In genomic region chr16:87927195-87927562, GRCh38 we compare ENCODE assay signal across 21 cellular contexts. TPM values are rescaled to one million over a fixed set of nuclear protein-coding genes. Genes with fewer than 3 reads are reported as not detected.
DNase-seq lines count a peak whose midpoint lies in the region; ATAC-seq and TF ChIP-seq lines count a peak whose summit lies in the region.
"Had no signal": no experiment of that assay in that cellular context is flagged by ENCODE, and none has a peak within 500 bp of the region (broad histone marks: within the 10 kb centered on the region; RNA-seq: fewer than 3 reads in every experiment).

No MANE protein-coding gene starts in this region.

- H3F3A ChIP-seq in GM23338 (replicated peaks; ENCODE audit: low read depth): no peaks in the 10 kb centered on the region

- no peak overlapping the region for H3K4me3 Mint-ChIP-seq in GM23338
- H3K4me3 Mint-ChIP-seq in endothelial cell (ENCODE audit: unreplicated experiment): no peak overlapping the region
- no peak overlapping the region for H3K4me3 Mint-ChIP-seq in osteocyte (ENCODE audit: unreplicated experiment)
- H3K4me3 Mint-ChIP-seq: activated T-cell treated with anti-CD3 and anti-CD28 coated beads, Interleukin-2, amount 50 U/mL, for 24 hours had no signal

- TF ChIP-seq CTCF in GM23338 (conservative IDR thresholded peaks at IDR 0.05; ENCODE audit: low read depth in 2 of 2): peak in 1 of 2 experiments; percentile 54; a peak in 3 of 4 replicates
- peak; percentile 22 for TF ChIP-seq CTCF in epithelial cell of proximal tubule (conservative IDR thresholded peaks at IDR 0.05; ENCODE audit: low read depth, low read length)
- TF ChIP-seq CTCF in endothelial cell (IDR thresholded peaks at IDR 0.05; ENCODE audit: unreplicated experiment): no peak
- TF ChIP-seq CTCF in osteocyte (IDR thresholded peaks at IDR 0.05): no peak

- DNase-seq in GM23338 (ENCODE audit: low spot score) (peak; percentile 51), epithelial cell of proximal tubule (ENCODE audit: low read depth) (no peak), endothelial cell (ENCODE audit: low spot score) (no peak), osteocyte (ENCODE audit: extremely low spot score, unreplicated experiment) (no peak)
- DNase-seq: activated CD4-positive, alpha-beta T cell treated with anti-CD3 and anti-CD28 coated beads, Interleukin-2, amount 50 U/mL, for 48 hours; activated T-cell treated with anti-CD3 and anti-CD28 coated beads, Interleukin-2, amount 50 U/mL, for 24 hours; dorsolateral prefrontal cortex; midbrain; NCI-H1048; NCI-H226; nucleus accumbens; PC-3; sigmoid colon; stimulated activated CD4-positive, alpha-beta T cell treated with anti-CD3 and anti-CD28 coated beads, Interleukin-2, amount 100 ng/mL, for 24 hours had no signal

- H4K20me1 ChIP-seq in BLaER1: no peaks in the 10 kb centered on the region
- no peaks in the 10 kb centered on the region for H4K20me1 ChIP-seq in GM23338 (replicated peaks; ENCODE audit: insufficient read depth)

- H3K27ac Mint-ChIP-seq in GM23338: no peak overlapping the region
- no peak overlapping the region for H3K27ac Mint-ChIP-seq in endothelial cell (ENCODE audit: unreplicated experiment)
- no peak overlapping the region for H3K27ac Mint-ChIP-seq in osteocyte (ENCODE audit: unreplicated experiment)
- H3K27ac Mint-ChIP-seq: activated T-cell treated with anti-CD3 and anti-CD28 coated beads, Interleukin-2, amount 50 U/mL, for 24 hours had no signal

- H3K4me1 Mint-ChIP-seq in GM23338: peaks cover 24% of the 10 kb centered on the region
- H3K4me1 Mint-ChIP-seq in endothelial cell (ENCODE audit: unreplicated experiment): no peaks in the 10 kb centered on the region
- H3K4me1 Mint-ChIP-seq in osteocyte (ENCODE audit: unreplicated experiment): peaks cover 14% of the 10 kb centered on the region

- H3K27me3 Mint-ChIP-seq in GM23338 (ENCODE audit: insufficient read depth, low read depth, poor library complexity): peaks cover 13% of the 10 kb centered on the region
- peaks cover 5% of the 10 kb centered on the region for H3K27me3 Mint-ChIP-seq in endothelial cell (ENCODE audit: unreplicated experiment)
- peaks cover 26% of the 10 kb centered on the region for H3K27me3 Mint-ChIP-seq in osteocyte (ENCODE audit: unreplicated experiment)

- ATAC-seq in GM23338 (peak; percentile 61), HG03039 (IDR thresholded peaks at IDR 0.05; ENCODE audit: unreplicated experiment) (no peak)
- ATAC-seq: activated naive CD4-positive, alpha-beta T cell treated with anti-CD3 and anti-CD28 coated beads, Interleukin-2, amount 50 U/mL, for 72 hours; PC-3; SK-N-SH treated with all-trans-retinoic acid at 6 μM for 48 hours had no signal

- no peaks in the 10 kb centered on the region for H3K36me3 ChIP-seq in BLaER1
- H3K36me3 ChIP-seq in GM23338 (ENCODE audit: insufficient read depth): no peaks in the 10 kb centered on the region
- H3K36me3 ChIP-seq: breast epithelium, sigmoid colon, suprapubic skin had no signal

- H3K9me3 Mint-ChIP-seq in GM23338 (no peaks in the 10 kb centered on the region), endothelial cell (ENCODE audit: unreplicated experiment) (no peaks in the 10 kb centered on the region), osteocyte (ENCODE audit: unreplicated experiment) (no peaks in the 10 kb centered on the region)
- H3K9me3 Mint-ChIP-seq: activated naive CD4-positive, alpha-beta T cell treated with anti-CD3 and anti-CD28 coated beads, Interleukin-2, amount 50 U/mL, for 72 hours; activated T-cell treated with anti-CD3 and anti-CD28 coated beads, Interleukin-2, amount 50 U/mL, for 24 hours had no signal

- H2AFZ ChIP-seq in GM23338: no peak overlapping the region

- H3K36me3 Mint-ChIP-seq in GM23338 (ENCODE audit: low read depth) (no peaks in the 10 kb centered on the region), endothelial cell (ENCODE audit: low read depth, unreplicated experiment) (no peaks in the 10 kb centered on the region), osteocyte (ENCODE audit: unreplicated experiment) (no peaks in the 10 kb centered on the region)
- H3K36me3 Mint-ChIP-seq: activated naive CD4-positive, alpha-beta T cell treated with anti-CD3 and anti-CD28 coated beads, Interleukin-2, amount 50 U/mL, for 72 hours had no signal

- no peaks in the 10 kb centered on the region for H3K9me2 ChIP-seq in GM23338 (ENCODE audit: insufficient read depth)

- H3K27ac ChIP-seq in BLaER1 (no peak overlapping the region), GM23338 (ENCODE audit: low read depth) (no peak overlapping the region)
- H3K27ac ChIP-seq: breast epithelium, dorsolateral prefrontal cortex, sigmoid colon, suprapubic skin had no signal

- no peak overlapping the region for H3K9ac ChIP-seq in BLaER1

- H3K4me1 ChIP-seq in BLaER1 (peaks cover 49% of the 10 kb centered on the region), GM23338 (ENCODE audit: insufficient read depth) (no peaks in the 10 kb centered on the region)
- H3K4me1 ChIP-seq: breast epithelium, sigmoid colon had no signal

- peak overlapping the region; percentile 49 for H3K4me2 ChIP-seq in BLaER1
- H3K4me2 ChIP-seq in GM23338: no peak overlapping the region

- H3K4me3 ChIP-seq in BLaER1: no peak overlapping the region
- no peak overlapping the region for H3K4me3 ChIP-seq in GM23338
- no peak overlapping the region for H3K4me3 ChIP-seq in epithelial cell of proximal tubule (ENCODE audit: low read depth, low read length)
- H3K4me3 ChIP-seq: breast epithelium, dorsolateral prefrontal cortex, sigmoid colon, suprapubic skin had no signal

- H3K9me3 ChIP-seq in BLaER1: no peaks in the 10 kb centered on the region
- H3K9me3 ChIP-seq: breast epithelium, sigmoid colon, suprapubic skin had no signal

- H3K27me3 ChIP-seq in BLaER1: peaks cover 32% of the 10 kb centered on the region
- no peaks in the 10 kb centered on the region for H3K27me3 ChIP-seq in GM23338 (ENCODE audit: insufficient read depth)
- H3K27me3 ChIP-seq: breast epithelium had no signal

- no peaks in the 10 kb centered on the region for H3K79me2 ChIP-seq in GM23338 (replicated peaks; ENCODE audit: insufficient read depth)

TF ChIP-seq in GM23338, 12 proteins besides CTCF, POLR2A, EP300 and RAD21 (continues in another document):
- TF ChIP-seq ZNF114 (CRISPR knock-in tag; IDR thresholded peaks at IDR 0.05): no peak

RNA-seq across cellular contexts. Expression of gene CA5A, which starts 9.2 kb away (rescaled TPM):
- total RNA-seq in GM23338 (2014; rRNA removed; shearing (Covaris generic)): not detected in 2 replicates
- not detected in 2 replicates for polyA plus RNA-seq in GM23338 (2016; fragmentation: Nextera tagmentation; extraction: Ambion mirVana)
- not detected in 2 replicates for total RNA-seq in epithelial cell of proximal tubule
- total RNA-seq in endothelial cell (ENCODE audit: unreplicated experiment): not detected
- total RNA-seq in osteocyte: not detected in 2 replicates
- total RNA-seq: activated naive CD4-positive, alpha-beta T cell treated with anti-CD3 and anti-CD28 coated beads, Interleukin-2, amount 50 U/mL, for 72 hours; breast epithelium; Daoy; PC-3; sigmoid colon; suprapubic skin had no signal
- polyA plus RNA-seq: sigmoid colon had no signal

RNA-seq across cellular contexts. Expression of gene BANP, which starts 24.1 kb away (rescaled TPM):
- 30.0 and 48.0 TPM in 2 replicates for total RNA-seq in GM23338 (2014; rRNA removed; shearing (Covaris generic))
- polyA plus RNA-seq in GM23338 (2016; fragmentation: Nextera tagmentation; extraction: Ambion mirVana): 22.3 and 22.6 TPM in 2 replicates
- 17.6 and 23.4 TPM in 2 replicates for total RNA-seq in epithelial cell of proximal tubule
- total RNA-seq in endothelial cell (ENCODE audit: unreplicated experiment): 33.3 TPM
- 19.5 and 20.5 TPM in 2 replicates for total RNA-seq in osteocyte

RNA-seq across cellular contexts. Expression of gene SLC7A5, which starts 57.9 kb away (rescaled TPM):
- 328 and 386 TPM in 2 replicates for total RNA-seq in GM23338 (2014; rRNA removed; shearing (Covaris generic))
- polyA plus RNA-seq in GM23338 (2016; fragmentation: Nextera tagmentation; extraction: Ambion mirVana): 107 and 109 TPM in 2 replicates
- total RNA-seq in epithelial cell of proximal tubule: 55.1 and 182 TPM in 2 replicates
- total RNA-seq in endothelial cell (ENCODE audit: unreplicated experiment): 18.8 TPM
- total RNA-seq in osteocyte: 127 and 133 TPM in 2 replicates
